10 cellular contexts compared by ENCODE assay signal in genomic region chr2:128469203-128469602, GRCh38.
DNase-seq lines count a peak whose midpoint lies in the region; ATAC-seq and TF ChIP-seq lines count a peak whose summit lies in the region.
"Had no signal": no experiment of that assay in that cellular context is flagged by ENCODE, and none has a peak within 500 bp of the region (broad histone marks: within the 10 kb centered on the region; RNA-seq: fewer than 3 reads in every experiment).

No MANE protein-coding gene starts in this region.

- peaks cover 14 to 25% of the 10 kb centered on the region in 2 donors for H3K9me3 Mint-ChIP-seq in activated naive CD4-positive, alpha-beta T cell treated with anti-CD3 and anti-CD28 coated beads, Interleukin-2, amount 50 U/mL, for 72 hours

- H3K4me1 ChIP-seq in OCI-LY1 (ENCODE audit: insufficient read depth, low read length, severe bottlenecking): no peaks in the 10 kb centered on the region
- H3K4me1 ChIP-seq in fibroblast of lung (ENCODE audit: control insufficient read depth, extremely low read depth, insufficient read depth, low read length): peaks cover 4% of the 10 kb centered on the region
- peaks cover 12% of the 10 kb centered on the region for H3K4me1 ChIP-seq in upper lobe of right lung

- TF ChIP-seq CTCF in OCI-LY1 (IDR thresholded peaks at IDR 0.05; ENCODE audit: low read length): peak; percentile 35
- peak; percentile 25 to 43 for TF ChIP-seq CTCF in fibroblast of lung (conservative IDR thresholded peaks at IDR 0.05 in 1 of 2, IDR thresholded peaks at IDR 0.05 in 1 of 2; ENCODE audit: low read depth in 1 of 2, low read length in 2 of 2)
- peak; percentile 23 for TF ChIP-seq CTCF in upper lobe of right lung (IDR thresholded peaks at IDR 0.05)

- H2AFZ ChIP-seq in OCI-LY1 (ENCODE audit: low read length): no peak overlapping the region
- H2AFZ ChIP-seq in fibroblast of lung (ENCODE audit: low read length): no peak overlapping the region

- H3K9me2 ChIP-seq in OCI-LY1 (ENCODE audit: low read depth, low read length): no peaks in the 10 kb centered on the region

- no peak overlapping the region for H3K27ac ChIP-seq in OCI-LY1 (ENCODE audit: low read depth, low read length, poor library complexity, severe bottlenecking)
- H3K27ac ChIP-seq in fibroblast of lung (ENCODE audit: insufficient read depth, low read length): no peak overlapping the region
- no peak overlapping the region for H3K27ac ChIP-seq in upper lobe of right lung

- DNase-seq in activated naive CD4-positive, alpha-beta T cell treated with anti-CD3 and anti-CD28 coated beads, Interleukin-2, amount 50 U/mL, for 72 hours (ENCODE audit: low spot score in 2 of 2): peak; percentile 18 to 33
- no peak for DNase-seq in activated naive CD4-positive, alpha-beta T cell treated with Interleukin-2 at 50 U/mL for 16 hours
- DNase-seq in fibroblast of lung (ENCODE audit: low read depth in 2 of 2) (no peak), upper lobe of right lung (no peak)
- DNase-seq in NK-92 treated with Interleukin-12 subunit alpha and Interleukin-12 subunit beta, amount 100 ng/mL, for 24 hours (lab: John Stamatoyannopoulos, UW): no peak
- DNase-seq: NCI-H1092, SHP77 treated with DMSO at 0.1 percent for 48 hours had no signal

- H3K79me2 ChIP-seq in OCI-LY1 (ENCODE audit: insufficient read depth, low read length): no peaks in the 10 kb centered on the region
- H3K79me2 ChIP-seq in fibroblast of lung (ENCODE audit: control insufficient read depth, insufficient read depth, low read length): no peaks in the 10 kb centered on the region

- H3K4me2 ChIP-seq in OCI-LY1 (ENCODE audit: low read length) (no peak overlapping the region), fibroblast of lung (ENCODE audit: extremely low read depth, insufficient read depth, low read length) (no peak overlapping the region)

- no peaks in the 10 kb centered on the region for H3F3A ChIP-seq in OCI-LY1 (ENCODE audit: insufficient read depth, low read length)

- peaks cover 20% of the 10 kb centered on the region for H3K9me3 ChIP-seq in OCI-LY1 (ENCODE audit: low read length)
- H3K9me3 ChIP-seq in fibroblast of lung (ENCODE audit: control insufficient read depth, insufficient read depth, low read depth, low read length): no peaks in the 10 kb centered on the region
- H3K9me3 ChIP-seq in upper lobe of right lung: peaks cover 6% of the 10 kb centered on the region

- H3K4me3 ChIP-seq in OCI-LY1 (ENCODE audit: low read depth, low read length, poor library complexity, severe bottlenecking) (no peak overlapping the region), fibroblast of lung (replicated peaks in 1 of 4; ENCODE audit: control extremely low read depth in 1 of 4, insufficient read depth in 1 of 4, low read depth in 3 of 4, low read length in 4 of 4) (no peak overlapping the region), upper lobe of right lung (no peak overlapping the region)

- no peak for ATAC-seq in activated naive CD4-positive, alpha-beta T cell treated with anti-CD3 and anti-CD28 coated beads, Interleukin-2, amount 50 U/mL, for 72 hours
- no peak for ATAC-seq in upper lobe of right lung
- no peak for ATAC-seq in GM18909 (IDR thresholded peaks at IDR 0.05; ENCODE audit: poor library complexity, unreplicated experiment)
- no peak for ATAC-seq in HG03469 (IDR thresholded peaks at IDR 0.05; ENCODE audit: unreplicated experiment)

- H3K9ac ChIP-seq in OCI-LY1 (ENCODE audit: low read length): no peak overlapping the region
- H3K9ac ChIP-seq in fibroblast of lung (ENCODE audit: insufficient read depth, low read length): no peak overlapping the region

- peaks cover 21 to 40% of the 10 kb centered on the region in 2 donors for H3K36me3 Mint-ChIP-seq in activated naive CD4-positive, alpha-beta T cell treated with anti-CD3 and anti-CD28 coated beads, Interleukin-2, amount 50 U/mL, for 72 hours

- H3K27me3 ChIP-seq in OCI-LY1 (ENCODE audit: insufficient read depth, low read length) (no peaks in the 10 kb centered on the region), fibroblast of lung (ENCODE audit: control insufficient read depth, insufficient read depth, low read length) (no peaks in the 10 kb centered on the region), upper lobe of right lung (no peaks in the 10 kb centered on the region)

- H4K20me1 ChIP-seq in OCI-LY1 (ENCODE audit: insufficient read depth, low read length) (no peaks in the 10 kb centered on the region), fibroblast of lung (ENCODE audit: control insufficient read depth, extremely low read depth, insufficient read depth, low read length) (no peaks in the 10 kb centered on the region)

- no peak overlapping the region for H3K27ac Mint-ChIP-seq in activated naive CD4-positive, alpha-beta T cell treated with anti-CD3 and anti-CD28 coated beads, Interleukin-2, amount 50 U/mL, for 72 hours

- intact Hi-C loops in upper lobe of right lung (cut with DNase I): no loop called here

- no peaks in the 10 kb centered on the region for H3K36me3 ChIP-seq in OCI-LY1 (ENCODE audit: insufficient read depth, low read length)
- H3K36me3 ChIP-seq in fibroblast of lung (ENCODE audit: control insufficient read depth, insufficient read depth, low read length): no peaks in the 10 kb centered on the region
- H3K36me3 ChIP-seq in upper lobe of right lung: no peaks in the 10 kb centered on the region

Comparison
In these comparisons a context has a peak if more than half of its experiments do, and no peak if none do; other contexts are left out.
1. DNase-seq: peak in activated naive CD4-positive, alpha-beta T cell treated with anti-CD3 and anti-CD28 coated beads, Interleukin-2, amount 50 U/mL, for 72 hours (2 of 2); none in activated naive CD4-positive, alpha-beta T cell treated with Interleukin-2 at 50 U/mL for 16 hours (single experiment), fibroblast of lung (0 of 2), upper lobe of right lung (single experiment) and NK-92 treated with Interleukin-12 subunit alpha and Interleukin-12 subunit beta, amount 100 ng/mL, for 24 hours (single experiment).
2. Peak in every context shown above with its lines, with median percentiles within 50 percentile points of each other: CTCF ChIP-seq.